16 cellular contexts compared by ENCODE assay signal in the genomic region with DNA sequence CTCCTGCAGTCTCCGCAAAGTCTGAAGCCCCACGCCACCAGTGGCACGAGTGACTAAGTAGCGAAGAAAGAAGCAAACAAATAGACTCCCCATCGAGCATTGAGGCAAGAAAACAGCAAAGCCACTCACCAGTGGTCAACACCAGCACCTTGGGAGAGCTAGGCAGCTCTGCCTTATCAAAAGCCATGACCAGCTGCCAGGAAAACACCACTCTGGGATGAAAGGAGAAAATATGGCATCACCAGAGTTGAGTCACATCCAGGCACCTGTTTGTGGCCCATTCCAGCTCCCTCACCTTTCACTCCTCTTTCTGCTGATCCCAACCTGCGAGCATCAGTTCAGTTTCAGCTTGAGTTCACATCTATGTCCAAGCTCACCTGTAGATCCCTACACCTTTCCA. TPM values are rescaled to one million over a fixed set of nuclear protein-coding genes. Genes with fewer than 3 reads are reported as not detected.
DNase-seq lines count a peak whose midpoint lies in the region; ATAC-seq and TF ChIP-seq lines count a peak whose summit lies in the region.
"Had no signal": no experiment of that assay in that cellular context is flagged by ENCODE, and none has a peak within 500 bp of the region (broad histone marks: within the 10 kb centered on the region; RNA-seq: fewer than 3 reads in every experiment).

No MANE protein-coding gene starts in this region.

- peaks cover 23% of the 10 kb centered on the region for H3K4me1 Mint-ChIP-seq in activated naive CD8-positive, alpha-beta T cell (ENCODE audit: low read depth)
- peaks cover 20% of the 10 kb centered on the region for H3K4me1 Mint-ChIP-seq in CD14-positive monocyte

- H3K36me3 Mint-ChIP-seq in activated naive CD8-positive, alpha-beta T cell: peaks cover 2% of the 10 kb centered on the region
- H3K36me3 Mint-ChIP-seq in CD14-positive monocyte: no peaks in the 10 kb centered on the region

- H3K4me1 ChIP-seq in HEK293 (ENCODE audit: control insufficient read depth, insufficient read depth, low read length): no peaks in the 10 kb centered on the region
- H3K4me1 ChIP-seq: prostate gland had no signal

- no peak overlapping the region for H3K4me3 ChIP-seq in HEK293 (ENCODE audit: low read depth, low read length)
- H3K4me3 ChIP-seq: prostate gland had no signal

- H3K4me3 Mint-ChIP-seq in activated naive CD8-positive, alpha-beta T cell: peak overlapping the region; percentile 35
- H3K4me3 Mint-ChIP-seq in CD14-positive monocyte: no peak overlapping the region

- no peak for TF ChIP-seq CTCF in HEK293 (tag by site-specific recombination; IDR thresholded peaks at IDR 0.05)
- no peak for TF ChIP-seq CTCF in CD14-positive monocyte (IDR thresholded peaks at IDR 0.05)

- intact Hi-C loops in CD14-positive monocyte (cut with micrococcal nuclease): no loop called here

- no peaks in the 10 kb centered on the region for H3K9me3 Mint-ChIP-seq in activated naive CD8-positive, alpha-beta T cell (ENCODE audit: low read depth)
- H3K9me3 Mint-ChIP-seq in CD14-positive monocyte: peaks cover 0 to 2% (median 0%) of the 10 kb centered on the region in 7 donors

- POLR2A ChIA-PET in HEK293 (lab: Yijun Ruan, JAX): no interaction called here

- H3K27ac ChIP-seq in HEK293 (ENCODE audit: extremely low read depth, low read depth, low read length): no peak overlapping the region
- H3K27ac ChIP-seq: 22Rv1, prostate gland had no signal

- ATAC-seq in HG03025 (IDR thresholded peaks at IDR 0.05; ENCODE audit: low FRiP score, unreplicated experiment): no peak
- ATAC-seq: left cardiac atrium, Panc1 had no signal

- CTCF ChIA-PET in HEK293 (lab: Yijun Ruan, JAX): no interaction called here

- no peak overlapping the region for H3K27ac Mint-ChIP-seq in activated naive CD8-positive, alpha-beta T cell
- H3K27ac Mint-ChIP-seq in CD14-positive monocyte: peak overlapping the region in 1 of 7 donors; percentile 15

- DNase-seq in DMS 273 (lab: John Stamatoyannopoulos, UW; ENCODE audit: unreplicated experiment) (peak; percentile 20), DMS 273 treated with DMSO at 0.1 percent for 48 hours (lab: John Stamatoyannopoulos, UW) (no peak), myocyte (ENCODE audit: low read depth) (peak; percentile 82), D341Med (ENCODE audit: low spot score) (no peak), CD14-positive monocyte (ENCODE audit: low spot score) (no peak)
- DNase-seq: activated T-cell treated with anti-CD3 and anti-CD28 coated beads, Interleukin-2, amount 50 U/mL, for 1 hour; aorta; left cardiac atrium; NCI-H2029; NCI-H524 treated with DMSO at 0.1 percent for 48 hours had no signal

- H3K27me3 Mint-ChIP-seq in activated naive CD8-positive, alpha-beta T cell: no peaks in the 10 kb centered on the region
- H3K27me3 Mint-ChIP-seq in CD14-positive monocyte (ENCODE audit: low read depth in 3 of 3): peaks cover 1 to 3% (median 1%) of the 10 kb centered on the region in 3 donors

- H3K36me3 ChIP-seq in HEK293 (ENCODE audit: control insufficient read depth in 2 of 2, insufficient read depth in 1 of 2, low read length in 2 of 2): no peaks in the 10 kb centered on the region
- H3K36me3 ChIP-seq: prostate gland had no signal

- no peaks in the 10 kb centered on the region for H3K9me3 ChIP-seq in HEK293 (ENCODE audit: control insufficient read depth, insufficient read depth, low read depth, low read length)
- H3K9me3 ChIP-seq: prostate gland had no signal

TF ChIP-seq in HEK293, 187 proteins besides CTCF, POLR2A, EP300 and RAD21:
- TF ChIP-seq, protein P1, sequence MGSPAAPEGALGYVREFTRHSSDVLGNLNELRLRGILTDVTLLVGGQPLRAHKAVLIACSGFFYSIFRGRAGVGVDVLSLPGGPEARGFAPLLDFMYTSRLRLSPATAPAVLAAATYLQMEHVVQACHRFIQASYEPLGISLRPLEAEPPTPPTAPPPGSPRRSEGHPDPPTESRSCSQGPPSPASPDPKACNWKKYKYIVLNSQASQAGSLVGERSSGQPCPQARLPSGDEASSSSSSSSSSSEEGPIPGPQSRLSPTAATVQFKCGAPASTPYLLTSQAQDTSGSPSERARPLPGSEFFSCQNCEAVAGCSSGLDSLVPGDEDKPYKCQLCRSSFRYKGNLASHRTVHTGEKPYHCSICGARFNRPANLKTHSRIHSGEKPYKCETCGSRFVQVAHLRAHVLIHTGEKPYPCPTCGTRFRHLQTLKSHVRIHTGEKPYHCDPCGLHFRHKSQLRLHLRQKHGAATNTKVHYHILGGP (tag by site-specific recombination; IDR thresholded peaks at IDR 0.05): no peak
- no peak for TF ChIP-seq KLF7 (tag by site-specific recombination; IDR thresholded peaks at IDR 0.05; ENCODE audit: borderline replicate concordance)
- TF ChIP-seq ZNF174 (tag by site-specific recombination; IDR thresholded peaks at IDR 0.05): no peak
- TF ChIP-seq SCRT2 (tag by site-specific recombination; IDR thresholded peaks at IDR 0.05): 0 out of 2 replicates have a peak, but pooled peaks have one; percentile 13
- no peak for TF ChIP-seq ZSCAN30 (tag by site-specific recombination; IDR thresholded peaks at IDR 0.05)
- TF ChIP-seq ZNF223 (tag by site-specific recombination; IDR thresholded peaks at IDR 0.05): no peak
- no peak for TF ChIP-seq ZNF664 (tag by site-specific recombination; IDR thresholded peaks at IDR 0.05)

RNA-seq across cellular contexts. Expression of gene PDZK1, which starts 17.2 kb away (rescaled TPM):
- total RNA-seq in myocyte: 55.0 and 90.7 TPM in 2 replicates
- polyA plus RNA-seq in myocyte (2012): 2.5 TPM
- polyA plus RNA-seq in CD14-positive monocyte: not detected

RNA-seq across cellular contexts. Expression of gene CD160, which starts 29.4 kb away (rescaled TPM):
- total RNA-seq in myocyte: not detected in 2 replicates
- 0.34 TPM for polyA plus RNA-seq in myocyte (2012)
- 1 to 10 TPM in 1 of 2 donors, under 1 TPM in 1; 0.16 to 1.4 TPM for polyA plus RNA-seq in CD14-positive monocyte
- total RNA-seq: prostate gland had no signal

Comparison
In these comparisons a context has a peak if more than half of its experiments do, and no peak if none do; other contexts are left out.
1. DNase-seq: peak in DMS 273 (single experiment) and myocyte (single experiment); none in DMS 273 treated with DMSO at 0.1 percent for 48 hours (single experiment), D341Med (single experiment) and CD14-positive monocyte (single experiment).